Comparison of ENCODE assay signal across 1 cellular context in genomic region chr18:14131914-14132700, GRCh38.
TF ChIP-seq lines count a peak whose summit lies in the region.
"Not testable (repeated sequence)": the region's sequence is repeated elsewhere in the genome, so short reads cannot be mapped to it uniquely, and the experiment has no call there.

TSS of gene ZNF519 (minus strand) at chr18:14132435. CDS start at chr18:14132277, 158 bp downstream.

TF ChIP-seq in K562, 482 proteins besides CTCF, POLR2A, EP300 and RAD21 (continued from another document):
- peak; percentile 57; the same call in 1 of the 2 replicates for TF ChIP-seq ZBTB40 (IDR thresholded peaks at IDR 0.05)
- TF ChIP-seq ZBTB40, ATF1 (CRISPR knock-in tag; IDR thresholded peaks at IDR 0.05): not testable (repeated sequence)
- TF ChIP-seq CREM (IDR thresholded peaks at IDR 0.05; ENCODE audit: low read depth): peak; percentile 66
- peak; percentile 55; the same call in 1 of the 2 replicates for TF ChIP-seq CEBPZ (IDR thresholded peaks at IDR 0.05; ENCODE audit: borderline replicate concordance, low read depth, low read length)
- peak; percentile 43 for TF ChIP-seq KDM5B (IDR thresholded peaks at IDR 0.05; ENCODE audit: insufficient replicate concordance, low read depth, low read length)
- TF ChIP-seq ATF7 (IDR thresholded peaks at IDR 0.05): 0 out of 2 replicates have a peak, but pooled peaks have one; percentile 22
- peak; percentile 79 for TF ChIP-seq ATF1 (tag; IDR thresholded peaks at IDR 0.05)
- TF ChIP-seq PBX2 (CRISPR knock-in tag; IDR thresholded peaks at IDR 0.05; ENCODE audit: low read depth): peak; percentile 79
- peak; percentile 95 for TF ChIP-seq PBX2 (tag; conservative IDR thresholded peaks at IDR 0.05; ENCODE audit: low read depth)
- TF ChIP-seq POLR2G (IDR thresholded peaks at IDR 0.05; ENCODE audit: low read depth, low read length): peak; percentile 79
- peak; percentile 73 for TF ChIP-seq GABPA (tag; conservative IDR thresholded peaks at IDR 0.05; ENCODE audit: low read depth)
- TF ChIP-seq CXXC5 (CRISPR knock-in tag; IDR thresholded peaks at IDR 0.05): peak; percentile 58; the same call in 1 of the 2 replicates
- peak; percentile 73; the same call in 1 of the 2 replicates for TF ChIP-seq GABPB1 (CRISPR knock-in tag; IDR thresholded peaks at IDR 0.05)
- TF ChIP-seq NFYB (IDR thresholded peaks at IDR 0.05; ENCODE audit: extremely low read depth, insufficient read length): peak; percentile 88
- peak; percentile 57; the same call in 1 of the 2 replicates for TF ChIP-seq PHF8 (IDR thresholded peaks at IDR 0.05; ENCODE audit: borderline replicate concordance, low read length)
